In genomic region chr11:34512810-34513673, GRCh38 we compare ENCODE assay signal across 8 cellular contexts. TPM values are rescaled to one million over a fixed set of nuclear protein-coding genes. Genes with fewer than 3 reads are reported as not detected.
A peak's percentile ranks its signal among the peaks of the same experiment; 100 is the strongest.
DNase-seq lines count a peak whose midpoint lies in the region; ATAC-seq and TF ChIP-seq lines count a peak whose summit lies in the region.

No MANE protein-coding gene starts in this region.

- no peaks in the 10 kb centered on the region for H3K4me1 Mint-ChIP-seq in activated CD8-positive, alpha-beta memory T cell treated with anti-CD3 and anti-CD28 coated beads, Interleukin-2, amount 10 ng/mL, durations not matched to agents 7 days and 5 days
- peaks cover 35% of the 10 kb centered on the region for H3K4me1 Mint-ChIP-seq in nephron progenitor cell

- ATAC-seq in GM18508 (IDR thresholded peaks at IDR 0.05; ENCODE audit: insufficient read depth, unreplicated experiment) = peak; percentile 86
- ATAC-seq in HG03045 (IDR thresholded peaks at IDR 0.05; ENCODE audit: unreplicated experiment) = peak; percentile 77
- peak; percentile 70 for ATAC-seq in activated CD8-positive, alpha-beta memory T cell treated with anti-CD3 and anti-CD28 coated beads, Interleukin-2, amount 10 ng/mL, durations not matched to agents 7 days and 5 days

- H3K9me3 Mint-ChIP-seq in activated CD8-positive, alpha-beta memory T cell treated with anti-CD3 and anti-CD28 coated beads, Interleukin-2, amount 10 ng/mL, durations not matched to agents 7 days and 5 days (ENCODE audit: low read depth) = no peaks in the 10 kb centered on the region
- H3K9me3 Mint-ChIP-seq in nephron progenitor cell = no peaks in the 10 kb centered on the region

- no peaks in the 10 kb centered on the region for H3K9me3 ChIP-seq in fibroblast of lung (ENCODE audit: control insufficient read depth, insufficient read depth, low read depth, low read length)

- no peak overlapping the region for H3K4me3 ChIP-seq in fibroblast of lung (replicated peaks in 1 of 4; ENCODE audit: control extremely low read depth in 1 of 4, insufficient read depth in 1 of 4, low read depth in 3 of 4, low read length in 4 of 4)

- H4K20me1 ChIP-seq in fibroblast of lung (ENCODE audit: control insufficient read depth, extremely low read depth, insufficient read depth, low read length) = no peaks in the 10 kb centered on the region

- DNase-seq in AG08396 (ENCODE audit: low spot score) (peak; percentile 73), NOMO-1 treated with DMSO at 0.1 percent for 48 hours (lab: John Stamatoyannopoulos, UW; ENCODE audit: unreplicated experiment) (peak; percentile 26), fibroblast of lung (ENCODE audit: low read depth in 2 of 2) (peak; percentile 33 to 52), nephron progenitor cell (peak; percentile 67), ureter (ENCODE audit: low spot score) (peak; percentile 74)
- peak; percentile 61 for DNase-seq in activated CD8-positive, alpha-beta memory T cell treated with anti-CD3 and anti-CD28 coated beads, Interleukin-2, amount 10 ng/mL, durations not matched to agents 7 days and 5 days

- H3K27ac Mint-ChIP-seq in activated CD8-positive, alpha-beta memory T cell treated with anti-CD3 and anti-CD28 coated beads, Interleukin-2, amount 10 ng/mL, durations not matched to agents 7 days and 5 days = no peak overlapping the region
- H3K27ac Mint-ChIP-seq in nephron progenitor cell = no peak overlapping the region

- H3K9ac ChIP-seq in fibroblast of lung (ENCODE audit: insufficient read depth, low read length) = no peak overlapping the region

- H3K27me3 ChIP-seq in fibroblast of lung (ENCODE audit: control insufficient read depth, insufficient read depth, low read length) = no peaks in the 10 kb centered on the region

- H3K4me2 ChIP-seq in fibroblast of lung (ENCODE audit: extremely low read depth, insufficient read depth, low read length) = no peak overlapping the region

- no peaks in the 10 kb centered on the region for H3K36me3 ChIP-seq in fibroblast of lung (ENCODE audit: control insufficient read depth, insufficient read depth, low read length)

- CTCF ChIA-PET in activated CD8-positive, alpha-beta memory T cell treated with anti-CD3 and anti-CD28 coated beads, Interleukin-2, amount 10 ng/mL, durations not matched to agents 7 days and 5 days (lab: Charles Lee) = interaction anchor here (0.9 to 2.0 kb wide), 16 partner anchors 8 to 879 kb away, joined by 3 to 9 read pairs (median 4); no protein-coding TSS in a partner anchor

- no peak overlapping the region for H2AFZ ChIP-seq in fibroblast of lung (ENCODE audit: low read length)

- no peak overlapping the region for H3K27ac ChIP-seq in fibroblast of lung (ENCODE audit: insufficient read depth, low read length)

- H3K36me3 Mint-ChIP-seq in activated CD8-positive, alpha-beta memory T cell treated with anti-CD3 and anti-CD28 coated beads, Interleukin-2, amount 10 ng/mL, durations not matched to agents 7 days and 5 days = no peaks in the 10 kb centered on the region
- no peaks in the 10 kb centered on the region for H3K36me3 Mint-ChIP-seq in nephron progenitor cell (ENCODE audit: low read depth)

- H3K4me3 Mint-ChIP-seq in activated CD8-positive, alpha-beta memory T cell treated with anti-CD3 and anti-CD28 coated beads, Interleukin-2, amount 10 ng/mL, durations not matched to agents 7 days and 5 days = no peak overlapping the region
- H3K4me3 Mint-ChIP-seq in nephron progenitor cell = no peak overlapping the region

- no peaks in the 10 kb centered on the region for H3K4me1 ChIP-seq in fibroblast of lung (ENCODE audit: control insufficient read depth, extremely low read depth, insufficient read depth, low read length)

- no peaks in the 10 kb centered on the region for H3K79me2 ChIP-seq in fibroblast of lung (ENCODE audit: control insufficient read depth, insufficient read depth, low read length)

- TF ChIP-seq CTCF in fibroblast of lung (conservative IDR thresholded peaks at IDR 0.05 in 1 of 2, IDR thresholded peaks at IDR 0.05 in 1 of 2; ENCODE audit: low read depth in 1 of 2, low read length in 2 of 2) = peak; percentile 53 to 91
- peak; percentile 61 for TF ChIP-seq CTCF in nephron progenitor cell (IDR thresholded peaks at IDR 0.05)

- H3K27me3 Mint-ChIP-seq in activated CD8-positive, alpha-beta memory T cell treated with anti-CD3 and anti-CD28 coated beads, Interleukin-2, amount 10 ng/mL, durations not matched to agents 7 days and 5 days = peaks cover 1% of the 10 kb centered on the region
- peaks cover 5% of the 10 kb centered on the region for H3K27me3 Mint-ChIP-seq in nephron progenitor cell (ENCODE audit: low read depth, poor library complexity)

RNA-seq across cellular contexts. Expression of gene ELF5, which starts 0.6 kb away (rescaled TPM):
- not detected for total RNA-seq in activated CD8-positive, alpha-beta memory T cell treated with anti-CD3 and anti-CD28 coated beads, Interleukin-2, amount 10 ng/mL, durations not matched to agents 7 days and 5 days
- not detected in 2 replicates for total RNA-seq in fibroblast of lung
- not detected in 2 replicates for polyA plus RNA-seq in fibroblast of lung
- not detected in 2 replicates for polyA plus RNA-seq in fibroblast of lung (2012)
- polyA minus RNA-seq in fibroblast of lung (ENCODE audit: low replicate concordance) = not detected in 2 replicates
- total RNA-seq in ureter = 70.3 TPM

Comparison
In these comparisons a context has a peak if more than half of its experiments do, and no peak if none do; other contexts are left out.
1. RNA of gene ELF5, which starts 0.6 kb away (total RNA-seq): 70.3 TPM in ureter (single experiment); not detected in activated CD8-positive, alpha-beta memory T cell treated with anti-CD3 and anti-CD28 coated beads, Interleukin-2, amount 10 ng/mL, durations not matched to agents 7 days and 5 days and not detected in fibroblast of lung; every median in the first group is over 10 times any median in the second.
2. Peak in every context shown above with its lines, with median percentiles within 50 percentile points of each other: DNase-seq and ATAC-seq.